Comparison of ENCODE assay signal across 9 cellular contexts in the genomic region with DNA sequence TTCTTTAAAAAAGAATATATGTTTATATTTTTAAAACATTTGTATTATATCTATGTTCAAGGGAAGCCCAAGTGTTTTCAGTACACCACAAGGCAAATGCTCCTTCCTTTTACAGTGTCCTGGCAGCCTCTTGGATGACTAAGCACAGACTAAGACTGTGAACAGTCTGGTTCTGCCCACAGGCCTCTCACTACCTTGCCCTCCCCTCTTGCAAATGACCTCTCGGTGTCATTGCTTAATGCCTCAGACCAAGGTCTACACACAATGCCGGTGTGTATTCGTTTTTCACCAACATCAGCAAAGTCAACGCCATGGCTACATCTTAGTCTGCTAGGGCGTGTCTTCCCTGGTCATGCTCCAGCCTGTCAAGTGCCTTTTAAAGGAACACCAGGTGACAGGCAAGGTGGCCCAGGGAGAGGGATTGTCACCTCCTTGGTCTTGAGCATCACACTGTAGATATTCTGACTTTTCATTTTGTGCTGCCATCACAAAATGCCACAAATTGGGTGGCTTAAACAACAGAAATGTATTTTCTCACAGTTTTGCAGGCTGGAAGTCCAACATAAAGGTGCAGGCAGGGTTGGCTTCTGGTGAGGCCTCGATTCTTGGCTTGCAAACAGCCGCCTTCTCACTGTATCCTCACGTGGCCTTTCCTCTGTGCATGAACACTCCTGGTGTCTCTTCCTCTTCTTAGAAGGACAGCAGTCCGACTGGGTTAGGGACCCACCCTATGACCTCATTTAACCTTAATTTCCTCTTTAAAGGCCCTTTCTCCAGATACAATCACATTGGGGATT.
DNase-seq lines count a peak whose midpoint lies in the region; ATAC-seq and TF ChIP-seq lines count a peak whose summit lies in the region.
"Had no signal": no experiment of that assay in that cellular context is flagged by ENCODE, and none has a peak within 500 bp of the region (broad histone marks: within the 10 kb centered on the region; RNA-seq: fewer than 3 reads in every experiment).

No MANE protein-coding gene starts in this region.

- H3K27me3 Mint-ChIP-seq in CD8-positive, alpha-beta memory T cell: peaks cover 2 to 6% of the 10 kb centered on the region in 2 donors
- H3K27me3 Mint-ChIP-seq: activated T-cell treated with anti-CD3 and anti-CD28 coated beads, Interleukin-2, amount 50 U/mL, for 24 hours had no signal

- TF ChIP-seq POLR2A in sigmoid colon (IDR thresholded peaks at IDR 0.05): no peak

- H3K36me3 ChIP-seq in sigmoid colon: peaks cover 0 to 17% (median 0%) of the 10 kb centered on the region in 4 donors
- H3K36me3 ChIP-seq in CD8-positive, alpha-beta memory T cell (ENCODE audit: insufficient read depth, low read length): no peaks in the 10 kb centered on the region

- DNase-seq in EL (peak; percentile 71), M059J (ENCODE audit: low read depth) (peak; percentile 88), choroid plexus epithelial cell (ENCODE audit: low read depth) (peak; percentile 88), non-pigmented ciliary epithelial cell (ENCODE audit: low read depth) (peak; percentile 54), COLO829 (ENCODE audit: low spot score) (no peak), sigmoid colon (no peak)
- DNase-seq in CD8-positive, alpha-beta memory T cell: no peak
- DNase-seq: activated T-cell treated with anti-CD3 and anti-CD28 coated beads, Interleukin-2, amount 50 U/mL, for 24 hours had no signal

- no peaks in the 10 kb centered on the region for H3K4me1 Mint-ChIP-seq in CD8-positive, alpha-beta memory T cell

- WGBS in sigmoid colon, 2 donors: 80 to 81% methylated on average over 9 of the region's 9 CpGs

- intact Hi-C loops in sigmoid colon (cut with DNase I): no loop called here

- H3K4me3 ChIP-seq in choroid plexus epithelial cell (ENCODE audit: low read depth, low read length) (no peak overlapping the region), sigmoid colon (no peak overlapping the region)
- no peak overlapping the region for H3K4me3 ChIP-seq in CD8-positive, alpha-beta memory T cell (ENCODE audit: low read length)

- TF ChIP-seq EP300 in sigmoid colon (IDR thresholded peaks at IDR 0.05): no peak

- CTCF ChIA-PET in CD8-positive, alpha-beta memory T cell (lab: Charles Lee): no interaction called here

- TF ChIP-seq CTCF in choroid plexus epithelial cell (conservative IDR thresholded peaks at IDR 0.05; ENCODE audit: low read depth, low read length): no peak
- no peak for TF ChIP-seq CTCF in sigmoid colon (IDR thresholded peaks at IDR 0.05)

- ATAC-seq in HG03342 (IDR thresholded peaks at IDR 0.05; ENCODE audit: unreplicated experiment): no peak

- H3K4me1 ChIP-seq in sigmoid colon: peaks cover 0 to 11% (median 2%) of the 10 kb centered on the region in 4 donors
- H3K4me1 ChIP-seq in CD8-positive, alpha-beta memory T cell (ENCODE audit: insufficient read depth, low read length): no peaks in the 10 kb centered on the region

- no peaks in the 10 kb centered on the region for H3K27me3 ChIP-seq in sigmoid colon
- H3K27me3 ChIP-seq in CD8-positive, alpha-beta memory T cell (ENCODE audit: insufficient read depth, low read length, poor library complexity, severe bottlenecking): no peaks in the 10 kb centered on the region

- POLR2A ChIA-PET in CD8-positive, alpha-beta memory T cell (lab: Charles Lee): no interaction called here

- no peaks in the 10 kb centered on the region for H3K36me3 Mint-ChIP-seq in CD8-positive, alpha-beta memory T cell

- no peaks in the 10 kb centered on the region for H3K9me3 Mint-ChIP-seq in CD8-positive, alpha-beta memory T cell
- H3K9me3 Mint-ChIP-seq: activated T-cell treated with anti-CD3 and anti-CD28 coated beads, Interleukin-2, amount 50 U/mL, for 24 hours had no signal

- no peaks in the 10 kb centered on the region for H3K9me3 ChIP-seq in sigmoid colon
- H3K9me3 ChIP-seq in CD8-positive, alpha-beta memory T cell (ENCODE audit: low read length): no peaks in the 10 kb centered on the region

- H3K4me3 Mint-ChIP-seq in CD8-positive, alpha-beta memory T cell: no peak overlapping the region
- H3K4me3 Mint-ChIP-seq: activated T-cell treated with anti-CD3 and anti-CD28 coated beads, Interleukin-2, amount 50 U/mL, for 24 hours had no signal

- H3K27ac ChIP-seq in sigmoid colon: peak overlapping the region in 1 of 4 donors; percentile 32
- no peak overlapping the region for H3K27ac ChIP-seq in CD8-positive, alpha-beta memory T cell (ENCODE audit: low read depth, low read length)

- H3K27ac Mint-ChIP-seq in CD8-positive, alpha-beta memory T cell: no peak overlapping the region
- H3K27ac Mint-ChIP-seq: activated T-cell treated with anti-CD3 and anti-CD28 coated beads, Interleukin-2, amount 50 U/mL, for 24 hours had no signal

Comparison
In these comparisons a context has a peak if more than half of its experiments do, and no peak if none do; other contexts are left out.
1. DNase-seq: peak in EL (single experiment), M059J (single experiment), choroid plexus epithelial cell (single experiment) and non-pigmented ciliary epithelial cell (single experiment); none in COLO829 (single experiment), sigmoid colon (single experiment) and CD8-positive, alpha-beta memory T cell (0 of 5).